Comparison of ENCODE assay signal across 17 cellular contexts in genomic region chr4:120683902-120684540, GRCh38.
A peak's percentile ranks its signal among the peaks of the same experiment; 100 is the strongest.
DNase-seq lines count a peak whose midpoint lies in the region; FAIRE-seq and TF ChIP-seq lines count a peak whose summit lies in the region.
"Had no signal": no experiment of that assay in that cellular context is flagged by ENCODE, and none has a peak within 500 bp of the region (broad histone marks: within the 10 kb centered on the region; RNA-seq: fewer than 3 reads in every experiment).

No MANE protein-coding gene starts in this region.

- POLR2A ChIA-PET in endothelial cell of umbilical vein (lab: Charles Lee) = no interaction called here

- intact Hi-C loops in Calu3 (cut with micrococcal nuclease; ENCODE audit: unreplicated experiment) = no loop called here
- intact Hi-C loops in endothelial cell of umbilical vein (cut with micrococcal nuclease) = no loop called here

- no peaks in the 10 kb centered on the region for H3K36me3 Mint-ChIP-seq in Calu3 (ENCODE audit: insufficient read depth, unreplicated experiment)
- H3K36me3 Mint-ChIP-seq: CD4-positive, alpha-beta memory T cell had no signal

- no peak overlapping the region for H3K4me3 ChIP-seq in endothelial cell of umbilical vein (replicated peaks in 1 of 3; ENCODE audit: insufficient read depth in 1 of 3, low read depth in 1 of 3, low read length in 3 of 3)
- H3K4me3 ChIP-seq in Peyer's patch = no peak overlapping the region

- H3K27ac ChIP-seq in endothelial cell of umbilical vein (ENCODE audit: insufficient read depth, low read depth, low read length) = no peak overlapping the region
- no peak overlapping the region for H3K27ac ChIP-seq in Peyer's patch
- H3K27ac ChIP-seq: KMS-11 had no signal

- H4K20me1 ChIP-seq in endothelial cell of umbilical vein (replicated peaks; ENCODE audit: control insufficient read depth, extremely low read depth, insufficient read depth, low read length) = no peaks in the 10 kb centered on the region

- no peak overlapping the region for H3K9ac ChIP-seq in endothelial cell of umbilical vein (replicated peaks; ENCODE audit: extremely low read depth, insufficient read depth, low read length)
- H3K9ac ChIP-seq: KMS-11 had no signal

- H3K27me3 ChIP-seq in endothelial cell of umbilical vein (ENCODE audit: control insufficient read depth in 2 of 2, insufficient read depth in 2 of 2, low read length in 2 of 2) (no peaks in the 10 kb centered on the region), Peyer's patch (no peaks in the 10 kb centered on the region)

- BruUV-seq in Calu3 (replicated peaks; lab: Mats Ljungman, UMichigan) (no TSS peak), endothelial cell of umbilical vein (replicated peaks; lab: Mats Ljungman, UMichigan) (no TSS peak)

- DNase-seq in Calu3 (no peak), NCI-H526 treated with DMSO at 0.1 percent for 48 hours (lab: John Stamatoyannopoulos, UW) (peak; percentile 56), endothelial cell of umbilical vein (ENCODE audit: low read depth, low spot score) (peak; percentile 42), left kidney (ENCODE audit: low read depth, low spot score) (peak; percentile 66), frontal cortex (ENCODE audit: low spot score in 2 of 2) (no peak), Peyer's patch (no peak), pons (ENCODE audit: low spot score) (no peak)
- DNase-seq in activated naive CD4-positive, alpha-beta T cell treated with anti-CD3 and anti-CD28 coated beads, Interleukin-2, amount 50 U/mL, for 16 hours = no peak
- DNase-seq: CD4-positive, alpha-beta memory T cell; DND-41; GDM1; HFFc6; MM.1S; NCI-H2029; NCI-H524 had no signal

- no peaks in the 10 kb centered on the region for H3K9me1 ChIP-seq in endothelial cell of umbilical vein (replicated peaks; ENCODE audit: control insufficient read depth, extremely low read depth, insufficient read depth, low read length)

- TF ChIP-seq POLR2A in endothelial cell of umbilical vein (IDR thresholded peaks at IDR 0.05; ENCODE audit: low read depth, low read length) = no peak
- no peak for TF ChIP-seq POLR2A in Peyer's patch (IDR thresholded peaks at IDR 0.05)

- no peak overlapping the region for H2AFZ ChIP-seq in endothelial cell of umbilical vein (ENCODE audit: low read depth, low read length)

- no peaks in the 10 kb centered on the region for H3K4me1 ChIP-seq in endothelial cell of umbilical vein (ENCODE audit: control insufficient read depth, extremely low read depth, insufficient read depth, low read length)
- no peaks in the 10 kb centered on the region for H3K4me1 ChIP-seq in Peyer's patch

- no peak overlapping the region for H3K4me2 ChIP-seq in endothelial cell of umbilical vein (ENCODE audit: insufficient read depth, low read length)
- H3K4me2 ChIP-seq: KMS-11 had no signal

- H3K9me3 ChIP-seq in endothelial cell of umbilical vein (replicated peaks; ENCODE audit: control insufficient read depth, insufficient read depth, low read length) = no peaks in the 10 kb centered on the region
- no peaks in the 10 kb centered on the region for H3K9me3 ChIP-seq in Peyer's patch

- CTCF ChIA-PET in Calu3 (lab: Charles Lee) = no interaction called here
- CTCF ChIA-PET in endothelial cell of umbilical vein (lab: Charles Lee) = no interaction called here

- no peaks in the 10 kb centered on the region for H3K36me3 ChIP-seq in endothelial cell of umbilical vein (ENCODE audit: control insufficient read depth in 2 of 2, extremely low read depth in 1 of 2, insufficient read depth in 2 of 2, low read length in 2 of 2)
- no peaks in the 10 kb centered on the region for H3K36me3 ChIP-seq in Peyer's patch

- FAIRE-seq in endothelial cell of umbilical vein (lab: Jason Lieb, UNC) (no peak), frontal cortex (lab: Jason Lieb, UNC) (no peak)

- H3K27ac Mint-ChIP-seq in Calu3 (ENCODE audit: unreplicated experiment) = peak overlapping the region; percentile 61
- H3K27ac Mint-ChIP-seq: B cell; CD4-positive, alpha-beta memory T cell; HFFc6 had no signal

- dilution Hi-C loops in endothelial cell of umbilical vein (cut with MboI; ENCODE audit: extremely low pct_ligation_motif_present, low sequenced_read_pairs) = no loop called here

- no peak overlapping the region for H3K4me3 Mint-ChIP-seq in Calu3 (ENCODE audit: low read depth, unreplicated experiment)
- H3K4me3 Mint-ChIP-seq: B cell; CD4-positive, alpha-beta memory T cell; HFFc6 had no signal

- TF ChIP-seq CTCF in Calu3 (IDR thresholded peaks at IDR 0.05; ENCODE audit: unreplicated experiment) (no peak), endothelial cell of umbilical vein (IDR thresholded peaks at IDR 0.05; ENCODE audit: extremely low read depth in 1 of 2, insufficient read depth in 1 of 2, low read depth in 1 of 2, low read length in 2 of 2) (no peak), Peyer's patch (IDR thresholded peaks at IDR 0.05) (no peak)

- no peaks in the 10 kb centered on the region for H3K27me3 Mint-ChIP-seq in Calu3 (ENCODE audit: unreplicated experiment)
- H3K27me3 Mint-ChIP-seq: B cell had no signal

- no peaks in the 10 kb centered on the region for H3K9me3 Mint-ChIP-seq in Calu3 (ENCODE audit: low read depth, unreplicated experiment)
- H3K9me3 Mint-ChIP-seq: HFFc6 had no signal

- no peaks in the 10 kb centered on the region for H3K79me2 ChIP-seq in endothelial cell of umbilical vein (ENCODE audit: control insufficient read depth, insufficient read depth, low read length)

- peaks cover 22% of the 10 kb centered on the region for H3K4me1 Mint-ChIP-seq in Calu3 (ENCODE audit: low read depth, unreplicated experiment)
- H3K4me1 Mint-ChIP-seq: B cell had no signal

TF ChIP-seq in endothelial cell of umbilical vein, 7 proteins besides CTCF, POLR2A, EP300 and RAD21:
- no peak for TF ChIP-seq MAX (IDR thresholded peaks at IDR 0.05; ENCODE audit: insufficient read depth, insufficient read length)
- no peak for TF ChIP-seq GATA2 (IDR thresholded peaks at IDR 0.05; ENCODE audit: insufficient read depth, insufficient read length, low read depth, low read length)
- no peak for TF ChIP-seq FOS (IDR thresholded peaks at IDR 0.05; ENCODE audit: borderline replicate concordance, insufficient read depth, low read length)
- no peak for TF ChIP-seq POLR2AphosphoS5 (IDR thresholded peaks at IDR 0.05; ENCODE audit: insufficient read depth, low read depth, low read length)
- TF ChIP-seq JUN (IDR thresholded peaks at IDR 0.05; ENCODE audit: borderline replicate concordance, insufficient read depth, insufficient read length, low read depth) = no peak
- no peak for TF ChIP-seq MYC (IDR thresholded peaks at IDR 0.05; ENCODE audit: low read depth, low read length)
- TF ChIP-seq EZH2 (IDR thresholded peaks at IDR 0.05; ENCODE audit: borderline replicate concordance, low read depth, low read length, severe bottlenecking) = no peak

Comparison
In these comparisons a context has a peak if more than half of its experiments do, and no peak if none do; other contexts are left out.
1. DNase-seq: peak in NCI-H526 treated with DMSO at 0.1 percent for 48 hours (single experiment), endothelial cell of umbilical vein (single experiment) and left kidney (single experiment); none in Calu3 (single experiment), frontal cortex (0 of 2), Peyer's patch (0 of 3), pons (single experiment) and activated naive CD4-positive, alpha-beta T cell treated with anti-CD3 and anti-CD28 coated beads, Interleukin-2, amount 50 U/mL, for 16 hours (single experiment).